ENCODE assay signal across 1 cellular context in the genomic region with DNA sequence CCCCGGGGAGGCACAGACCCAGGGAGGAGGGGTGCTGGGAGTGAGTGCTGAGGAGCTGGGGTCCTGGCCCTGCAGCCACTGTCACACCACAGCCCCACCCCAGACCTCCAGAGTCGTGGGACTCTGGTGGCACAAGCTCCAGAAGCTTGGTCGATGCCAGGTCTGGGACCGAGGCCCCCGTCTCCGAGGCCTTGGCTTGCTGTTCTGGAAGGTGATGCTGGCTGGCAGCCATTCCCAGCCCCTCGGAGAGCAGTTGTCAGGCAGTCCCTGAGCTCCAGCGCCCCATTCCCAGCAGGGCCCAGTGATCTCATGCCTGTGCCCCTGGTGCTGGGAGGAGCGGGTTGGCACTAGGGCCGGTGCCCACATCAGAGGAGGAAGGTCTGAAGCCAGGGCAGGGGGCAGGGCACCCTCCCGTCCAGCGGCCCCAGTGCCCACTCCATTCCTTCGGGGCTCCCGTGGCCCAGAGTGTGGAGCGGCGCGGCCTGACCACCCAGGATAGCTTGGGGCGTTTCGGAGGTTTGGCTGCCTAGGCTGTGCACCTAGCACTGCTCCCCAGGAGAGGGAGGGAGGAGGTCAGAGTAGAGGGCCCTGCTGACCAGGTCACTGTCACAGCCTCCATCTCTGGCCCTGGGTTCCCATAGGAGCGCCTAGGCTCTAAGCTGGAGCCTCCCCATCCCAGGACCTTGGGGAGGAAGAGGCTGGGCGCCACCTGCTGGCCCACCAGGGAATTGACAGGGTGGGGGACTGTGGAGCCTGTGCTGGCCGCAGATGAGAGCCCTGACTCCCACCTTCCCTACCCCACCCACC.
TF ChIP-seq lines count a peak whose summit lies in the region.

No MANE protein-coding gene starts in this region.

TF ChIP-seq in K562, 482 proteins besides CTCF, POLR2A, EP300 and RAD21:
- TF ChIP-seq, protein P1, sequence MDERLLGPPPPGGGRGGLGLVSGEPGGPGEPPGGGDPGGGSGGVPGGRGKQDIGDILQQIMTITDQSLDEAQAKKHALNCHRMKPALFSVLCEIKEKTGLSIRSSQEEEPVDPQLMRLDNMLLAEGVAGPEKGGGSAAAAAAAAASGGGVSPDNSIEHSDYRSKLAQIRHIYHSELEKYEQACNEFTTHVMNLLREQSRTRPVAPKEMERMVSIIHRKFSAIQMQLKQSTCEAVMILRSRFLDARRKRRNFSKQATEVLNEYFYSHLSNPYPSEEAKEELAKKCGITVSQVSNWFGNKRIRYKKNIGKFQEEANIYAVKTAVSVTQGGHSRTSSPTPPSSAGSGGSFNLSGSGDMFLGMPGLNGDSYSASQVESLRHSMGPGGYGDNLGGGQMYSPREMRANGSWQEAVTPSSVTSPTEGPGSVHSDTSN (CRISPR knock-in tag; IDR thresholded peaks at IDR 0.05; ENCODE audit: low read depth), result no peak
- TF ChIP-seq, protein P1 (tag; conservative IDR thresholded peaks at IDR 0.05; ENCODE audit: low read depth), result no peak
- TF ChIP-seq, protein P2, sequence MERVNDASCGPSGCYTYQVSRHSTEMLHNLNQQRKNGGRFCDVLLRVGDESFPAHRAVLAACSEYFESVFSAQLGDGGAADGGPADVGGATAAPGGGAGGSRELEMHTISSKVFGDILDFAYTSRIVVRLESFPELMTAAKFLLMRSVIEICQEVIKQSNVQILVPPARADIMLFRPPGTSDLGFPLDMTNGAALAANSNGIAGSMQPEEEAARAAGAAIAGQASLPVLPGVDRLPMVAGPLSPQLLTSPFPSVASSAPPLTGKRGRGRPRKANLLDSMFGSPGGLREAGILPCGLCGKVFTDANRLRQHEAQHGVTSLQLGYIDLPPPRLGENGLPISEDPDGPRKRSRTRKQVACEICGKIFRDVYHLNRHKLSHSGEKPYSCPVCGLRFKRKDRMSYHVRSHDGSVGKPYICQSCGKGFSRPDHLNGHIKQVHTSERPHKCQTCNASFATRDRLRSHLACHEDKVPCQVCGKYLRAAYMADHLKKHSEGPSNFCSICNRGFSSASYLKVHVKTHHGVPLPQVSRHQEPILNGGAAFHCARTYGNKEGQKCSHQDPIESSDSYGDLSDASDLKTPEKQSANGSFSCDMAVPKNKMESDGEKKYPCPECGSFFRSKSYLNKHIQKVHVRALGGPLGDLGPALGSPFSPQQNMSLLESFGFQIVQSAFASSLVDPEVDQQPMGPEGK (CRISPR knock-in tag; IDR thresholded peaks at IDR 0.05; ENCODE audit: borderline replicate concordance), result no peak
- TF ChIP-seq FIP1L1 (IDR thresholded peaks at IDR 0.05; ENCODE audit: low read depth, low read length, poor library complexity, severe bottlenecking) (no peak), POLR2H (tag; IDR thresholded peaks at IDR 0.05; ENCODE audit: low read depth) (no peak), ADNP (tag; IDR thresholded peaks at IDR 0.05) (no peak), ZNF324 (CRISPR knock-in tag; IDR thresholded peaks at IDR 0.05) (no peak), ZNF174 (CRISPR knock-in tag; IDR thresholded peaks at IDR 0.05) (no peak), ZNF76 (CRISPR knock-in tag; IDR thresholded peaks at IDR 0.05; ENCODE audit: borderline replicate concordance) (no peak), BRD9 (IDR thresholded peaks at IDR 0.05; ENCODE audit: low read depth, partially characterized antibody) (no peak), BACH1 (tag; IDR thresholded peaks at IDR 0.05) (no peak), RNF2 (IDR thresholded peaks at IDR 0.05) (no peak), SIN3A (IDR thresholded peaks at IDR 0.05; ENCODE audit: borderline replicate concordance in 2 of 2, control insufficient read depth in 1 of 2, low read depth in 2 of 2, low read length in 2 of 2) (no peak), ZNF282 (CRISPR knock-in tag; IDR thresholded peaks at IDR 0.05) (no peak), ZBTB17 (CRISPR knock-in tag; IDR thresholded peaks at IDR 0.05) (no peak), ZNF134 (CRISPR knock-in tag; conservative IDR thresholded peaks at IDR 0.05) (no peak)
- TF ChIP-seq, protein P3, sequence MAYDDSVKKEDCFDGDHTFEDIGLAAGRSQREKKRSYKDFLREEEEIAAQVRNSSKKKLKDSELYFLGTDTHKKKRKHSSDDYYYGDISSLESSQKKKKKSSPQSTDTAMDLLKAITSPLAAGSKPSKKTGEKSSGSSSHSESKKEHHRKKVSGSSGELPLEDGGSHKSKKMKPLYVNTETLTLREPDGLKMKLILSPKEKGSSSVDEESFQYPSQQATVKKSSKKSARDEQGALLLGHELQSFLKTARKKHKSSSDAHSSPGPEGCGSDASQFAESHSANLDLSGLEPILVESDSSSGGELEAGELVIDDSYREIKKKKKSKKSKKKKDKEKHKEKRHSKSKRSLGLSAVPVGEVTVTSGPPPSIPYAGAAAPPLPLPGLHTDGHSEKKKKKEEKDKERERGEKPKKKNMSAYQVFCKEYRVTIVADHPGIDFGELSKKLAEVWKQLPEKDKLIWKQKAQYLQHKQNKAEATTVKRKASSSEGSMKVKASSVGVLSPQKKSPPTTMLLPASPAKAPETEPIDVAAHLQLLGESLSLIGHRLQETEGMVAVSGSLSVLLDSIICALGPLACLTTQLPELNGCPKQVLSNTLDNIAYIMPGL (CRISPR knock-in tag; IDR thresholded peaks at IDR 0.05), result no peak
- TF ChIP-seq, protein P4, sequence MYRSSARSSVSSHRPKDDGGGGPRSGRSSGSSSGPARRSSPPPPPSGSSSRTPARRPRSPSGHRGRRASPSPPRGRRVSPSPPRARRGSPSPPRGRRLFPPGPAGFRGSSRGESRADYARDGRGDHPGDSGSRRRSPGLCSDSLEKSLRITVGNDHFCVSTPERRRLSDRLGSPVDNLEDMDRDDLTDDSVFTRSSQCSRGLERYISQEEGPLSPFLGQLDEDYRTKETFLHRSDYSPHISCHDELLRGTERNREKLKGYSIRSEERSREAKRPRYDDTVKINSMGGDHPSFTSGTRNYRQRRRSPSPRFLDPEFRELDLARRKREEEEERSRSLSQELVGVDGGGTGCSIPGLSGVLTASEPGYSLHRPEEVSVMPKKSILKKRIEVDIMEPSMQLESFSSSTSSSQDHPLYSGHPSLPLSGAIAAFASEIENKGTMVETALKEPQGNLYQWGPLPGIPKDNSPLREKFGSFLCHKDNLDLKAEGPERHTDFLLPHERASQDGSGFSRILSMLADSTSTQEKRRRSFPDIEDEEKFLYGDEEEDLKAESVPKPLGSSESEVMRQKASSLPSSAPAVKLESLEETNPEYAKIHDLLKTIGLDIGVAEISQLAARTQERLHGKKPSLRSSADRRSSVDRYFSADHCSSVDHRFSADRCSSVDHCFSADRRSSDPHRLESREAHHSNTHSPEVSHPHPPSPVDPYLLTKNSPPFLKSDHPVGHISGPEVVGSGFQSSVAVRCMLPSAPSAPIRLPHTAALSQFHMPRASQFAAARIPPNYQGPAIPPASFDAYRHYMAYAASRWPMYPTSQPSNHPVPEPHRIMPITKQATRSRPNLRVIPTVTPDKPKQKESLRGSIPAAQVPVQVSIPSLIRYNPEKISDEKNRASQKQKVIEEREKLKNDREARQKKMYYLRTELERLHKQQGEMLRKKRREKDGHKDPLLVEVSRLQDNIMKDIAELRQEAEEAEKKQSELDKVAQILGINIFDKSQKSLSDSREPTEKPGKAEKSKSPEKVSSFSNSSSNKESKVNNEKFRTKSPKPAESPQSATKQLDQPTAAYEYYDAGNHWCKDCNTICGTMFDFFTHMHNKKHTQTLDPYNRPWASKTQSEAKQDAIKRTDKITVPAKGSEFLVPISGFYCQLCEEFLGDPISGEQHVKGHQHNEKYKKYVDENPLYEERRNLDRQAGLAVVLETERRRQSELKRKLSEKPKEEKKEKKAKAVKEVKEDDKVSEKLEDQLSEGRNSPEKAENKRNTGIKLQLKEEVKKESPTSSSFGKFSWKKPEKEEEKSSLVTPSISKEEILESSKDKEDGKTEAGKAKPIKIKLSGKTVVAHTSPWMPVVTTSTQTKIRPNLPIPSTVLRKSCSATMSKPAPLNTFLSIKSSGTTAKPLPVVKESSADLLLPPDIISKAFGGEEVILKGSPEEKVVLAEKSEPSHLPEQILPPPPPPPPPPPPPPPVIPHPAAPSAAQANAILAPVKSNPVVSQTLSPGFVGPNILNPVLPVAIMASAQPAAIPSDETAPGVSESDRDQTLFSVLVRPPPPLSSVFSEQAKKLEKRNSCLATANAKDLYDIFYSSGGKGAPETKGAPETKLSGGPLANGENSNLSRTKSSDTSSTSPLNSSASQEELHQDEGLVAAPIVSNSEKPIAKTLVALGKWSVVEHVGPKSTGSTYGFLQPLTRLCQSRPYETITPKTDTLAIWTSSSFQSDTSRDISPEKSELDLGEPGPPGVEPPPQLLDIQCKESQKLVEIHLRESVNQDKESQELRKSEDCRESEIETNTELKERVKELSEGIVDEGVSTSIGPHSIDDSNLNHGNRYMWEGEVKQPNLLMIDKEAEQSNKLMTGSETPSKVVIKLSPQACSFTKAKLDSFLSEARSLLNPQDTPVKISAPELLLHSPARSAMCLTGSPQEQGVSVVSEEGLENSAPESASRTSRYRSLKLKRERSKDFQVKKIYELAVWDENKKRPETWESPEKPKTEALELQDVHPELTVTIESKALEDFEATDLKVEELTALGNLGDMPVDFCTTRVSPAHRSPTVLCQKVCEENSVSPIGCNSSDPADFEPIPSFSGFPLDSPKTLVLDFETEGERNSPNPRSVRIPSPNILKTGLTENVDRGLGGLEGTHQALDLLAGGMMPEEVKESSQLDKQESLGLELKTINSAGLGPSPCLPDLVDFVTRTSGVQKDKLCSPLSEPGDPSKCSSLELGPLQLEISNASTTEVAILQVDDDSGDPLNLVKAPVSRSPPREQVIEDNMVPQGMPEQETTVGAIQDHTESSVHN (IDR thresholded peaks at IDR 0.05; ENCODE audit: borderline replicate concordance in 1 of 2, low read depth in 1 of 2), result no peak
- TF ChIP-seq, protein P5, sequence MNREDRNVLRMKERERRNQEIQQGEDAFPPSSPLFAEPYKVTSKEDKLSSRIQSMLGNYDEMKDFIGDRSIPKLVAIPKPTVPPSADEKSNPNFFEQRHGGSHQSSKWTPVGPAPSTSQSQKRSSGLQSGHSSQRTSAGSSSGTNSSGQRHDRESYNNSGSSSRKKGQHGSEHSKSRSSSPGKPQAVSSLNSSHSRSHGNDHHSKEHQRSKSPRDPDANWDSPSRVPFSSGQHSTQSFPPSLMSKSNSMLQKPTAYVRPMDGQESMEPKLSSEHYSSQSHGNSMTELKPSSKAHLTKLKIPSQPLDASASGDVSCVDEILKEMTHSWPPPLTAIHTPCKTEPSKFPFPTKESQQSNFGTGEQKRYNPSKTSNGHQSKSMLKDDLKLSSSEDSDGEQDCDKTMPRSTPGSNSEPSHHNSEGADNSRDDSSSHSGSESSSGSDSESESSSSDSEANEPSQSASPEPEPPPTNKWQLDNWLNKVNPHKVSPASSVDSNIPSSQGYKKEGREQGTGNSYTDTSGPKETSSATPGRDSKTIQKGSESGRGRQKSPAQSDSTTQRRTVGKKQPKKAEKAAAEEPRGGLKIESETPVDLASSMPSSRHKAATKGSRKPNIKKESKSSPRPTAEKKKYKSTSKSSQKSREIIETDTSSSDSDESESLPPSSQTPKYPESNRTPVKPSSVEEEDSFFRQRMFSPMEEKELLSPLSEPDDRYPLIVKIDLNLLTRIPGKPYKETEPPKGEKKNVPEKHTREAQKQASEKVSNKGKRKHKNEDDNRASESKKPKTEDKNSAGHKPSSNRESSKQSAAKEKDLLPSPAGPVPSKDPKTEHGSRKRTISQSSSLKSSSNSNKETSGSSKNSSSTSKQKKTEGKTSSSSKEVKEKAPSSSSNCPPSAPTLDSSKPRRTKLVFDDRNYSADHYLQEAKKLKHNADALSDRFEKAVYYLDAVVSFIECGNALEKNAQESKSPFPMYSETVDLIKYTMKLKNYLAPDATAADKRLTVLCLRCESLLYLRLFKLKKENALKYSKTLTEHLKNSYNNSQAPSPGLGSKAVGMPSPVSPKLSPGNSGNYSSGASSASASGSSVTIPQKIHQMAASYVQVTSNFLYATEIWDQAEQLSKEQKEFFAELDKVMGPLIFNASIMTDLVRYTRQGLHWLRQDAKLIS (CRISPR knock-in tag; IDR thresholded peaks at IDR 0.05), result no peak
- TF ChIP-seq, protein P6, sequence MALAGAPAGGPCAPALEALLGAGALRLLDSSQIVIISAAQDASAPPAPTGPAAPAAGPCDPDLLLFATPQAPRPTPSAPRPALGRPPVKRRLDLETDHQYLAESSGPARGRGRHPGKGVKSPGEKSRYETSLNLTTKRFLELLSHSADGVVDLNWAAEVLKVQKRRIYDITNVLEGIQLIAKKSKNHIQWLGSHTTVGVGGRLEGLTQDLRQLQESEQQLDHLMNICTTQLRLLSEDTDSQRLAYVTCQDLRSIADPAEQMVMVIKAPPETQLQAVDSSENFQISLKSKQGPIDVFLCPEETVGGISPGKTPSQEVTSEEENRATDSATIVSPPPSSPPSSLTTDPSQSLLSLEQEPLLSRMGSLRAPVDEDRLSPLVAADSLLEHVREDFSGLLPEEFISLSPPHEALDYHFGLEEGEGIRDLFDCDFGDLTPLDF (CRISPR knock-in tag; IDR thresholded peaks at IDR 0.05), result no peak
- TF ChIP-seq, protein P7, sequence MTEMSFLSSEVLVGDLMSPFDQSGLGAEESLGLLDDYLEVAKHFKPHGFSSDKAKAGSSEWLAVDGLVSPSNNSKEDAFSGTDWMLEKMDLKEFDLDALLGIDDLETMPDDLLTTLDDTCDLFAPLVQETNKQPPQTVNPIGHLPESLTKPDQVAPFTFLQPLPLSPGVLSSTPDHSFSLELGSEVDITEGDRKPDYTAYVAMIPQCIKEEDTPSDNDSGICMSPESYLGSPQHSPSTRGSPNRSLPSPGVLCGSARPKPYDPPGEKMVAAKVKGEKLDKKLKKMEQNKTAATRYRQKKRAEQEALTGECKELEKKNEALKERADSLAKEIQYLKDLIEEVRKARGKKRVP (CRISPR knock-in tag; IDR thresholded peaks at IDR 0.05), result no peak
